In the genomic region with DNA sequence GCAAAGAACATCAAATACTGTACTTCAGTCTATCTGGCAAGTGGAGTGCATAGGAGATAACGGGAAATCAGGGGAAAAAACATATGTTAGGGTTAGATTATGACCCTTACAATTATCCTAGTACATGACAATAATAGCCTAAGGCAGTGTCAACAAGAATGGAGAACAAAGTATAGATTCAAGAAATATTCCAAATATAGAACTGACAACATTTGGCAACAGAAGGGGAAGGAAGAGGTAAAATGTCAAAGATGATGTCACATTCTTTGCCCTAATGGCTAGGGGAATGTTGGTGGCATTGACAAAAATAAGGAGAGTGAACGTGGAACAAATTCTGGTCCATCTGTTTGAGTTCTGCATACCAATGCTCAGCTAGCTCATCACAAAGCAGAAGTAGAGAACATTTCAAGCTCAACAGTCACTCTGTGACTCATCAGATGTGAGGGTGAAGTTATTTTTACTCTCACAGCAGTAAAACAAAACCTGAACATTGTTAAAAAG, we compare ENCODE assay signal across 1 cellular context.
TF ChIP-seq lines count a peak whose summit lies in the region.

No MANE protein-coding gene starts in this region.

TF ChIP-seq in IMR-90, 13 proteins besides CTCF, POLR2A, EP300 and RAD21:
- TF ChIP-seq, protein P1, sequence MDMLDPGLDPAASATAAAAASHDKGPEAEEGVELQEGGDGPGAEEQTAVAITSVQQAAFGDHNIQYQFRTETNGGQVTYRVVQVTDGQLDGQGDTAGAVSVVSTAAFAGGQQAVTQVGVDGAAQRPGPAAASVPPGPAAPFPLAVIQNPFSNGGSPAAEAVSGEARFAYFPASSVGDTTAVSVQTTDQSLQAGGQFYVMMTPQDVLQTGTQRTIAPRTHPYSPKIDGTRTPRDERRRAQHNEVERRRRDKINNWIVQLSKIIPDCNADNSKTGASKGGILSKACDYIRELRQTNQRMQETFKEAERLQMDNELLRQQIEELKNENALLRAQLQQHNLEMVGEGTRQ (IDR thresholded peaks at IDR 0.05; ENCODE audit: low read depth, low read length): no peak
- TF ChIP-seq CEBPB (IDR thresholded peaks at IDR 0.05; ENCODE audit: low read depth, low read length) (peak; percentile 4; the same call in 1 of the 2 replicates), MAFK (IDR thresholded peaks at IDR 0.05; ENCODE audit: low read depth, low read length) (0 out of 2 replicates have a peak, but pooled peaks have one; percentile 4), FOS (IDR thresholded peaks at IDR 0.05; ENCODE audit: low read depth, low read length) (peak; percentile 84)
